In the genomic region with DNA sequence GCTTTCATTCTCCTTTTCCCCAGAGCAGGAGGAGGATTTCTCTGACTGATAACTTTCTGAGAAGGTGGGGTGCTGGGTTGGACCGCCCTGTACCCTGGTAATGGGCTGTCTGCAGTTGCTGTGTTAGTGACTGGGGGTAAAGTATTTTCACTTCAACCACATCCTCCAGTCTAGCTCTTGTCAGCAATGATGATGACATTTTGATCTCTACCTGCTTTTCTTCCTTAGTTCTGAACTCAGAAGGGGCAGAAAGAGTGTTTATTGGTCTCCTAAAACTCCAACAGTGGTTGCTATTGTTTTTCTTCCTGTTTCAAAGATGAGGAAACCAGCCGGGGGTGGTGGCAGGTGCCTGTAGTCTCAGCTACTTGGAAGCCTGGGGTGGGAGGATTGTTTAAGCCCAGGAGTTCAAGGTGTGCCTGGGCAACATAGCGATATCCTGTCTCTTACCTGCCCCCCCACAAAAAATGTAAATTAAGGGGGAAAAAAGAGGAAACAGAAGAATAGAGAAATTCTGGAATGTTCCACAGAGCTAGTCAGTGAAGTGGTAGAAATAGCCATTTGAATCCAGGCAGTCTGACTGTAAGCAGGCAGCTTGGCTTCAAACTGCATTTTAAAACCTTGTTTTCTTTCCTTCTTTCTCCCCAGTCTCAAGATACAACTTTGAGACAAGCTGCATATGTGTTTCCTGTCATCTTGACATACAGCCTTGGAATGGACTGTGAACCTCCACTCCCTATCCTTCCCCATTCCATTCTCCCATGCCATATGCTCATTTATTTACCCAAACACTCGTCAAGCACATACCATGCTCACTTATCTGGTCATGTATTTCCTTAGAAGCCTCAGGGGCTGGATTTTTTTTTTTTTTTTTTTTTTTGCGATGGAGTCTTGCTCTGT, we compare ENCODE assay signal across 8 cellular contexts. TPM values are rescaled to one million over a fixed set of nuclear protein-coding genes. Genes with fewer than 3 reads are reported as not detected.
A peak's percentile ranks its signal among the peaks of the same experiment; 100 is the strongest.
DNase-seq lines count a peak whose midpoint lies in the region; ATAC-seq and TF ChIP-seq lines count a peak whose summit lies in the region.

No MANE protein-coding gene starts in this region.

- peak overlapping the region; percentile 57 for H3K4me3 Mint-ChIP-seq in type B pancreatic cell

- H3K27ac Mint-ChIP-seq in type B pancreatic cell = peak overlapping the region; percentile 99

- peak; percentile 96 for DNase-seq in EH (ENCODE audit: low read depth)
- peak; percentile 44 for DNase-seq in NCI-H2171 (lab: John Stamatoyannopoulos, UW)
- peak; percentile 37 for DNase-seq in activated T-helper 9 cell treated with anti-CD3 and anti-CD28 coated beads, Interleukin-2, amount 50 U/mL, for 16 hours (ENCODE audit: low read depth)
- peak; percentile 62 for DNase-seq in left kidney (ENCODE audit: low read depth, low spot score)
- no peak for DNase-seq in type B pancreatic cell (ENCODE audit: extremely low spot score, unreplicated experiment)
- no peak for DNase-seq in HuH-7.5 (ENCODE audit: low spot score)
- no peak for DNase-seq in NCI-H774 (lab: John Stamatoyannopoulos, UW)

- H3K27me3 Mint-ChIP-seq in type B pancreatic cell = peaks cover 16% of the 10 kb centered on the region

- no peak for TF ChIP-seq CTCF in type B pancreatic cell (conservative IDR thresholded peaks at IDR 0.05)

- no peaks in the 10 kb centered on the region for H3K9me3 Mint-ChIP-seq in type B pancreatic cell

- H3K4me1 Mint-ChIP-seq in type B pancreatic cell (ENCODE audit: unreplicated experiment) = peaks cover 10% of the 10 kb centered on the region

- H3K36me3 Mint-ChIP-seq in type B pancreatic cell = peaks cover 5% of the 10 kb centered on the region

- ATAC-seq in GM21619 (IDR thresholded peaks at IDR 0.05; ENCODE audit: unreplicated experiment) = peak; percentile 39

RNA-seq across cellular contexts. Expression of gene N4BP1, which starts 3.3 kb away (rescaled TPM):
- 39.4 and 47.2 TPM in 2 replicates for total RNA-seq in type B pancreatic cell (ENCODE audit: low replicate concordance)

Comparison
In these comparisons a context has a peak if more than half of its experiments do, and no peak if none do; other contexts are left out.
1. DNase-seq: peak in EH (single experiment), NCI-H2171 (single experiment), activated T-helper 9 cell treated with anti-CD3 and anti-CD28 coated beads, Interleukin-2, amount 50 U/mL, for 16 hours (single experiment) and left kidney (single experiment); none in type B pancreatic cell (single experiment), HuH-7.5 (single experiment) and NCI-H774 (single experiment).